In genomic region chr9:22447607-22448305, GRCh38 we compare ENCODE assay signal across 9 cellular contexts. TPM values are rescaled to one million over a fixed set of nuclear protein-coding genes. Genes with fewer than 3 reads are reported as not detected.
DNase-seq lines count a peak whose midpoint lies in the region; ATAC-seq and TF ChIP-seq lines count a peak whose summit lies in the region.
"Had no signal": no experiment of that assay in that cellular context is flagged by ENCODE, and none has a peak within 500 bp of the region (broad histone marks: within the 10 kb centered on the region; RNA-seq: fewer than 3 reads in every experiment).

No MANE protein-coding gene starts in this region.

- peaks cover 9% of the 10 kb centered on the region for H3K4me1 Mint-ChIP-seq in activated naive CD8-positive, alpha-beta T cell (ENCODE audit: low read depth)
- H3K4me1 Mint-ChIP-seq in activated naive CD8-positive, alpha-beta T cell treated with anti-CD3 and anti-CD28 coated beads for 36 hours = peaks cover 4% of the 10 kb centered on the region
- peaks cover 13% of the 10 kb centered on the region for H3K4me1 Mint-ChIP-seq in mesothelial cell of epicardium

- H3K36me3 ChIP-seq in urinary bladder (ENCODE audit: insufficient read depth) = no peaks in the 10 kb centered on the region

- H3K36me3 Mint-ChIP-seq in activated naive CD8-positive, alpha-beta T cell = no peaks in the 10 kb centered on the region
- H3K36me3 Mint-ChIP-seq in activated naive CD8-positive, alpha-beta T cell treated with anti-CD3 and anti-CD28 coated beads for 36 hours = no peaks in the 10 kb centered on the region
- H3K36me3 Mint-ChIP-seq in mesothelial cell of epicardium = no peaks in the 10 kb centered on the region

- H3K27me3 Mint-ChIP-seq in activated naive CD8-positive, alpha-beta T cell = peaks cover 31% of the 10 kb centered on the region
- H3K27me3 Mint-ChIP-seq in activated naive CD8-positive, alpha-beta T cell treated with anti-CD3 and anti-CD28 coated beads for 36 hours = peaks cover 52% of the 10 kb centered on the region
- peaks cover 23% of the 10 kb centered on the region for H3K27me3 Mint-ChIP-seq in mesothelial cell of epicardium (ENCODE audit: low read depth)

- H3K27ac Mint-ChIP-seq in activated naive CD8-positive, alpha-beta T cell = no peak overlapping the region
- H3K27ac Mint-ChIP-seq in activated naive CD8-positive, alpha-beta T cell treated with anti-CD3 and anti-CD28 coated beads for 36 hours = no peak overlapping the region
- H3K27ac Mint-ChIP-seq in mesothelial cell of epicardium = peak overlapping the region; percentile 68

- WGBS in urinary bladder = 29% methylated on average over 17 of the region's 17 CpGs

- H3K27me3 ChIP-seq in dorsolateral prefrontal cortex = peaks cover 0 to 61% (median 4%) of the 10 kb centered on the region in 45 donors

- H3K4me3 ChIP-seq in dorsolateral prefrontal cortex (peak overlapping the region; percentile 41 to 78 (median 66)), urinary bladder (ENCODE audit: low read depth, low read length) (peak overlapping the region; percentile 67)

- no peaks in the 10 kb centered on the region for H3K4me1 ChIP-seq in urinary bladder (ENCODE audit: insufficient read depth)

- peak overlapping the region; percentile 63 for H3K4me3 Mint-ChIP-seq in activated naive CD8-positive, alpha-beta T cell
- no peak overlapping the region for H3K4me3 Mint-ChIP-seq in activated naive CD8-positive, alpha-beta T cell treated with anti-CD3 and anti-CD28 coated beads for 36 hours
- peak overlapping the region; percentile 81 for H3K4me3 Mint-ChIP-seq in mesothelial cell of epicardium

- intact Hi-C loops in dorsolateral prefrontal cortex (cut with DNase I) = no loop called here

- H3K27ac ChIP-seq in dorsolateral prefrontal cortex (peak overlapping the region in 31 of 59 donors; percentile 13 to 82 (median 54)), urinary bladder (ENCODE audit: low read depth) (peak overlapping the region; percentile 66)

- no peak for DNase-seq in activated naive CD8-positive, alpha-beta T cell treated with anti-CD3 and anti-CD28 coated beads for 36 hours
- DNase-seq in dorsolateral prefrontal cortex (no peak), mesothelial cell of epicardium (ENCODE audit: low spot score in 2 of 2, unreplicated experiment in 2 of 2) (no peak)

- TF ChIP-seq CTCF in dorsolateral prefrontal cortex (IDR thresholded peaks at IDR 0.05 in 54 of 56, conservative IDR thresholded peaks at IDR 0.05 in 2 of 56; ENCODE audit: low read depth in 1 of 56, partially characterized antibody in 56 of 56) (peak in 4 of 56 donors; percentile 2 to 14 (median 8)), mesothelial cell of epicardium (IDR thresholded peaks at IDR 0.05; ENCODE audit: unreplicated experiment) (no peak)

- H3K9me3 Mint-ChIP-seq in activated naive CD8-positive, alpha-beta T cell (ENCODE audit: low read depth) = no peaks in the 10 kb centered on the region
- no peaks in the 10 kb centered on the region for H3K9me3 Mint-ChIP-seq in activated naive CD8-positive, alpha-beta T cell treated with anti-CD3 and anti-CD28 coated beads for 36 hours
- no peaks in the 10 kb centered on the region for H3K9me3 Mint-ChIP-seq in mesothelial cell of epicardium

- ATAC-seq in HG03280 (IDR thresholded peaks at IDR 0.05; ENCODE audit: unreplicated experiment) (no peak), GM19351 (IDR thresholded peaks at IDR 0.05; ENCODE audit: unreplicated experiment) (no peak), GM18498 (IDR thresholded peaks at IDR 0.05; ENCODE audit: unreplicated experiment) (no peak)

RNA-seq across cellular contexts. Expression of gene DMRTA1, which starts 1.1 kb away (rescaled TPM):
- not detected for total RNA-seq in activated naive CD8-positive, alpha-beta T cell treated with anti-CD3 and anti-CD28 coated beads for 36 hours
- 1 to 10 TPM in 3 of 120 experiments, under 1 TPM in 116, not detected in 1; 0.09 to 1.2 (median 0.41) TPM for total RNA-seq in dorsolateral prefrontal cortex
- 1.5 to 1.6 TPM (median 1.6 TPM) in 3 replicates for total RNA-seq in mesothelial cell of epicardium
- total RNA-seq in urinary bladder = 1.4 TPM
- 0.14 TPM for polyA plus RNA-seq in urinary bladder
- total RNA-seq: activated CD8-positive, alpha-beta memory T cell treated with anti-CD3 and anti-CD28 coated beads for 36 hours had no signal
